In the genomic region with DNA sequence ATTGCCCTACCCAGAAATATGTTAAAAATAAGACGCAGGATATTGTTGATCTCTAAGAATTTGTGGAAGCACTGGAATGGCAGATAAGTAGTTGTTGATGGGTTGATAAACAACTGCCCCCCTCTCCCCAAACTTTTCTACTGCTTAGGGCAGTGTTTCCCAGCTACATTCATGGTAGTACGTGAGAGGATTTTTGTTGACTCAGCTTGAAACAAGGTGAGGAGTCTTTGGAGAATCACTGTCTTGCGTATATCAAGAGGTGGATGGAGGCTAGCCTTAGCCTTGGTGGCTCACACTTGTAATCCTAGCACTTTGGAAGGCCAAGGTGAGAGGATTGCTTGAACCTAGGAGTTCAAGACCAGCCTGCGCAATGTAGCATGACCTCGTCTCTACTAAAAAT, we compare ENCODE assay signal across 21 cellular contexts.
"Had no signal": no experiment of that assay in that cellular context is flagged by ENCODE, and none has a peak within 500 bp of the region (broad histone marks: within the 10 kb centered on the region; RNA-seq: fewer than 3 reads in every experiment).

No MANE protein-coding gene starts in this region.

- H3K4me3 Mint-ChIP-seq: nephron; stimulated activated naive CD8-positive, alpha-beta T cell treated with anti-CD3 and anti-CD28 coated beads, Interleukin-15, amount 100 ng/mL, for 72 hours had no signal

- ATAC-seq: gastrocnemius medialis; stimulated activated naive CD8-positive, alpha-beta T cell treated with anti-CD3 and anti-CD28 coated beads, Interleukin-15, amount 100 ng/mL, for 72 hours had no signal

- H3K27me3 Mint-ChIP-seq: stimulated activated naive CD8-positive, alpha-beta T cell treated with anti-CD3 and anti-CD28 coated beads, Interleukin-15, amount 100 ng/mL, for 72 hours had no signal

- H3K4me3 ChIP-seq: adrenal gland, esophagus squamous epithelium, gastrocnemius medialis, ovary, prostate gland, right atrium auricular region, tibial artery had no signal

- H3K36me3 ChIP-seq: adrenal gland, gastrocnemius medialis, neutrophil, ovary, prostate gland, right atrium auricular region, tibial artery had no signal

- H3K27ac Mint-ChIP-seq: activated T-helper 2 cell treated with anti-CD3 and anti-CD28 coated beads, Interferon-gamma antibody, Interleukin-2, Interleukin-4, amounts not matched to agents 10 μg/mL and 5 μg/mL and 100 μg/mL, durations not matched to agents 14 hours and 24 hours and 36 hours had no signal

- FAIRE-seq: astrocyte, colon had no signal

- DNase-seq: activated CD4-positive, alpha-beta T cell treated with anti-CD3 and anti-CD28 coated beads, Interleukin-2, amount 50 U/mL, for 4 hours; activated naive CD4-positive, alpha-beta T cell; adrenal gland; central memory CD4-positive, alpha-beta T cell; effector memory CD4-positive, alpha-beta T cell; esophagus squamous epithelium; gastrocnemius medialis; hippocampal formation; ovary; stimulated activated CD4-positive, alpha-beta T cell treated with anti-CD3 and anti-CD28 coated beads, Interleukin-4, amount 100 ng/mL, for 24 hours; stimulated activated naive CD8-positive, alpha-beta T cell treated with anti-CD3 and anti-CD28 coated beads, Interleukin-15, amount 100 ng/mL, for 72 hours; T-helper 1 cell; T-helper 9 cell; tibial artery had no signal

- H3K27me3 ChIP-seq: adrenal gland, esophagus squamous epithelium, gastrocnemius medialis, neutrophil, ovary, right atrium auricular region, tibial artery had no signal

- H3K9me3 ChIP-seq: adrenal gland, esophagus squamous epithelium, gastrocnemius medialis, neutrophil, ovary, prostate gland, right atrium auricular region, tibial artery had no signal

- H3K4me1 ChIP-seq: prostate gland had no signal

- H3K27ac ChIP-seq: adrenal gland, gastrocnemius medialis, neutrophil, ovary, prostate gland, right atrium auricular region, tibial artery had no signal

- H3K9me3 Mint-ChIP-seq: activated T-helper 2 cell treated with anti-CD3 and anti-CD28 coated beads, Interferon-gamma antibody, Interleukin-2, Interleukin-4, amounts not matched to agents 10 μg/mL and 5 μg/mL and 100 μg/mL, durations not matched to agents 14 hours and 24 hours and 36 hours; nephron; stimulated activated naive CD8-positive, alpha-beta T cell treated with anti-CD3 and anti-CD28 coated beads, Interleukin-15, amount 100 ng/mL, for 72 hours had no signal
